Comparison of ENCODE assay signal across 2 cellular contexts in genomic region chr12:17370-18340, GRCh38. TPM values are rescaled to one million over a fixed set of nuclear protein-coding genes. Genes with fewer than 3 reads are reported as not detected.
"Had no signal": no experiment of that assay in that cellular context is flagged by ENCODE, and none has a peak within 500 bp of the region (broad histone marks: within the 10 kb centered on the region; RNA-seq: fewer than 3 reads in every experiment).

No MANE protein-coding gene starts in this region.

RNA-seq across cellular contexts. Expression of gene IQSEC3, which starts 48.9 kb away (rescaled TPM):
- total RNA-seq: activated CD4-positive, alpha-beta T cell treated with anti-CD3 and anti-CD28 coated beads for 36 hours; bronchial epithelial cell had no signal
